23 cellular contexts compared by ENCODE assay signal in genomic region chr9:133856798-133857197, GRCh38.
DNase-seq lines count a peak whose midpoint lies in the region; ATAC-seq and TF ChIP-seq lines count a peak whose summit lies in the region.
"Had no signal": no experiment of that assay in that cellular context is flagged by ENCODE, and none has a peak within 500 bp of the region (broad histone marks: within the 10 kb centered on the region; RNA-seq: fewer than 3 reads in every experiment).

No MANE protein-coding gene starts in this region.

- H2BK120ac ChIP-seq in H9 (ENCODE audit: low read depth, low read length, poor library complexity, severe bottlenecking) (no peak overlapping the region), mesenchymal stem cell (ENCODE audit: low read depth, low read length) (no peak overlapping the region)

- H3K14ac ChIP-seq in H9 (ENCODE audit: insufficient read depth, low read length) (no peak overlapping the region), mesenchymal stem cell (ENCODE audit: low read length in 2 of 2) (no peak overlapping the region)

- no peak overlapping the region for H3K56ac ChIP-seq in H9 (ENCODE audit: insufficient read length, low read depth, low read length)

- no peaks in the 10 kb centered on the region for H3K23me2 ChIP-seq in H9 (ENCODE audit: insufficient read length, low read depth, low read length, poor library complexity, severe bottlenecking)

- H4K91ac ChIP-seq in H9 (ENCODE audit: insufficient read length, low read depth, low read length) (no peak overlapping the region), mesenchymal stem cell (ENCODE audit: low read length) (no peak overlapping the region)

- DNase-seq in H9 (no peak), mesenchymal stem cell (no peak), UCSD-AML1 (lab: John Stamatoyannopoulos, UW; ENCODE audit: unreplicated experiment) (no peak), NCI-H2081 (lab: John Stamatoyannopoulos, UW) (no peak), DMS79 treated with DMSO at 0.1 percent for 48 hours (lab: John Stamatoyannopoulos, UW) (no peak), RKO (ENCODE audit: low spot score) (no peak)
- DNase-seq: activated CD4-positive, alpha-beta T cell treated with anti-CD3 and anti-CD28 coated beads, Interleukin-2, amount 50 U/mL, for 1 hour; activated effector memory CD4-positive, alpha-beta T cell treated with Interleukin-2 at 50 U/mL for 16 hours; effector memory CD4-positive, alpha-beta T cell; EL; GOT3; naive thymus-derived CD4-positive, alpha-beta T cell; NCI-H1105; NCI-H2029; NCI-H345; NCI-H774; stimulated activated CD4-positive, alpha-beta T cell treated with anti-CD3 and anti-CD28 coated beads, Interleukin-1b, Interleukin-23, amount 100 ng/mL, for 48 hours; T-cell had no signal

- H3T11ph ChIP-seq in H9 (ENCODE audit: low read length) = no peak overlapping the region

- H3K9ac ChIP-seq in H9 (ENCODE audit: extremely low read depth, insufficient read length, low read length) (no peak overlapping the region), duodenal mucosa (ENCODE audit: low read depth in 1 of 2, low read length in 2 of 2) (peak overlapping the region in 1 of 2 donors; percentile 35), mesenchymal stem cell (ENCODE audit: low read length) (no peak overlapping the region)
- H3K9ac ChIP-seq: parathyroid adenoma had no signal

- peak overlapping the region in 2 of 3 experiments; percentile 94 to 95; a peak in 4 of 7 replicates for H3K27ac Mint-ChIP-seq in H9
- H3K27ac Mint-ChIP-seq in stimulated activated memory B cell treated with anti-CD40 and anti-IgM and Interleukin-4, amounts not matched to agents 10 μg/mL and 1 μg/mL and 100 μg/mL, for 72 hours = peak overlapping the region; percentile 44
- H3K27ac Mint-ChIP-seq: T-cell had no signal

- H4K8ac ChIP-seq in H9 (replicated peaks; ENCODE audit: insufficient read length, low read depth, low read length) (no peak overlapping the region), mesenchymal stem cell (ENCODE audit: low read length) (no peak overlapping the region)

- no peaks in the 10 kb centered on the region for H3K79me1 ChIP-seq in H9 (ENCODE audit: insufficient read depth, low read depth, low read length, poor library complexity, severe bottlenecking)
- peaks cover 58% of the 10 kb centered on the region for H3K79me1 ChIP-seq in mesenchymal stem cell (replicated peaks; ENCODE audit: low read length, poor library complexity, severe bottlenecking)

- H3K4me1 ChIP-seq in H9 (ENCODE audit: insufficient read depth, low read length) (no peaks in the 10 kb centered on the region), duodenal mucosa (ENCODE audit: control insufficient read depth in 1 of 2, insufficient read depth in 2 of 2, low read length in 2 of 2) (peaks cover 19 to 28% of the 10 kb centered on the region in 2 donors), mesenchymal stem cell (ENCODE audit: control insufficient read depth, insufficient read depth, low read depth, low read length) (peaks cover 42% of the 10 kb centered on the region)
- H3K4me1 ChIP-seq: gastroesophageal sphincter, parathyroid adenoma had no signal

- no peak overlapping the region for H4K5ac ChIP-seq in H9 (ENCODE audit: insufficient read length, low read depth, low read length)

- H2BK20ac ChIP-seq in H9 (ENCODE audit: low read depth, low read length, poor library complexity, severe bottlenecking) = no peak overlapping the region

- no peak overlapping the region for H2BK12ac ChIP-seq in H9 (ENCODE audit: insufficient read length, low read depth, low read length)
- H2BK12ac ChIP-seq in mesenchymal stem cell (ENCODE audit: low read length in 2 of 2) = no peak overlapping the region

- H2AFZ ChIP-seq in H9 (ENCODE audit: low read length) (no peak overlapping the region), mesenchymal stem cell (ENCODE audit: low read depth, low read length) (no peak overlapping the region)
- H2AFZ ChIP-seq: parathyroid adenoma had no signal

- no peak overlapping the region for H3K4ac ChIP-seq in H9 (ENCODE audit: low read depth, low read length)
- no peak overlapping the region for H3K4ac ChIP-seq in mesenchymal stem cell (ENCODE audit: low read depth in 1 of 2, low read length in 2 of 2)

- H2BK5ac ChIP-seq in H9 (ENCODE audit: insufficient read length, low read length) = no peak overlapping the region
- H2BK5ac ChIP-seq in mesenchymal stem cell (ENCODE audit: low read depth, low read length, poor library complexity, severe bottlenecking) = no peak overlapping the region

- H3K27me3 ChIP-seq in H9 (ENCODE audit: insufficient read depth, low read length) (no peaks in the 10 kb centered on the region), duodenal mucosa (ENCODE audit: control insufficient read depth in 1 of 2, insufficient read depth in 2 of 2, low read length in 2 of 2) (no peaks in the 10 kb centered on the region), mesenchymal stem cell (ENCODE audit: control insufficient read depth in 1 of 2, insufficient read depth in 1 of 2, low read length in 2 of 2) (no peaks in the 10 kb centered on the region)
- H3K27me3 ChIP-seq: gastroesophageal sphincter had no signal

- TF ChIP-seq CTCF in H9 (conservative IDR thresholded peaks at IDR 0.05) = no peak

- no peaks in the 10 kb centered on the region; the same call in 1 of the 2 replicates for H3K27me3 Mint-ChIP-seq in H9 (ENCODE audit: low read depth)
- H3K27me3 Mint-ChIP-seq in stimulated activated memory B cell treated with anti-CD40 and anti-IgM and Interleukin-4, amounts not matched to agents 10 μg/mL and 1 μg/mL and 100 μg/mL, for 72 hours = no peaks in the 10 kb centered on the region
- H3K27me3 Mint-ChIP-seq: naive thymus-derived CD4-positive, alpha-beta T cell; T-cell had no signal

- peaks cover 7 to 28% (median 24%) of the 10 kb centered on the region in 3 experiments; a peak in 6 of 7 replicates for H3K36me3 Mint-ChIP-seq in H9 (ENCODE audit: insufficient read depth in 1 of 3, low read depth in 3 of 3)
- H3K36me3 Mint-ChIP-seq in stimulated activated memory B cell treated with anti-CD40 and anti-IgM and Interleukin-4, amounts not matched to agents 10 μg/mL and 1 μg/mL and 100 μg/mL, for 72 hours = peaks cover 73% of the 10 kb centered on the region
- H3K36me3 Mint-ChIP-seq: naive thymus-derived CD4-positive, alpha-beta T cell; T-cell had no signal

- H3K4me1 Mint-ChIP-seq in H9 = peaks cover 19 to 22% of the 10 kb centered on the region in 2 experiments
- peaks cover 57% of the 10 kb centered on the region for H3K4me1 Mint-ChIP-seq in stimulated activated memory B cell treated with anti-CD40 and anti-IgM and Interleukin-4, amounts not matched to agents 10 μg/mL and 1 μg/mL and 100 μg/mL, for 72 hours
- H3K4me1 Mint-ChIP-seq: T-cell had no signal

- H3K4me3 ChIP-seq in duodenal mucosa (ENCODE audit: low read depth in 1 of 2, low read length in 2 of 2) = no peak overlapping the region
- no peak overlapping the region for H3K4me3 ChIP-seq in mesenchymal stem cell (ENCODE audit: insufficient read depth in 1 of 2, low read depth in 1 of 2, low read length in 2 of 2)
- H3K4me3 ChIP-seq: gastroesophageal sphincter had no signal

- no peaks in the 10 kb centered on the region for H4K20me1 ChIP-seq in H9 (ENCODE audit: control insufficient read depth, insufficient read depth, insufficient read length)

- peaks cover 0 to 18% of the 10 kb centered on the region in 2 donors for H3K36me3 ChIP-seq in duodenal mucosa (ENCODE audit: control insufficient read depth in 1 of 2, insufficient read depth in 2 of 2, low read length in 2 of 2)
- peaks cover 6 to 70% of the 10 kb centered on the region in 2 experiments for H3K36me3 ChIP-seq in mesenchymal stem cell (ENCODE audit: control insufficient read depth in 1 of 2, insufficient read depth in 2 of 2, low read depth in 1 of 2, low read length in 2 of 2)

- H3K18ac ChIP-seq in H9 (ENCODE audit: insufficient read length, low read depth, low read length) = no peak overlapping the region
- no peak overlapping the region for H3K18ac ChIP-seq in mesenchymal stem cell (ENCODE audit: low read depth in 1 of 2, low read length in 2 of 2)

- H3K4me3 Mint-ChIP-seq in H9 = no peak overlapping the region
- H3K4me3 Mint-ChIP-seq in stimulated activated memory B cell treated with anti-CD40 and anti-IgM and Interleukin-4, amounts not matched to agents 10 μg/mL and 1 μg/mL and 100 μg/mL, for 72 hours = no peak overlapping the region
- H3K4me3 Mint-ChIP-seq: naive thymus-derived CD4-positive, alpha-beta T cell; T-cell had no signal

- peaks cover 0 to 2% of the 10 kb centered on the region in 2 experiments; a peak in 1 of 5 replicates for H3K9me3 Mint-ChIP-seq in H9
- H3K9me3 Mint-ChIP-seq in stimulated activated memory B cell treated with anti-CD40 and anti-IgM and Interleukin-4, amounts not matched to agents 10 μg/mL and 1 μg/mL and 100 μg/mL, for 72 hours = peaks cover 4% of the 10 kb centered on the region
- H3K9me3 Mint-ChIP-seq: naive thymus-derived CD4-positive, alpha-beta T cell; T-cell had no signal

- H3K4me2 ChIP-seq in H9 (ENCODE audit: insufficient read depth, insufficient read length, low read length) (no peak overlapping the region), mesenchymal stem cell (ENCODE audit: low read length, poor library complexity, severe bottlenecking) (no peak overlapping the region)

- no peak overlapping the region for H2BK15ac ChIP-seq in H9 (ENCODE audit: low read depth, low read length)
- H2BK15ac ChIP-seq in mesenchymal stem cell (ENCODE audit: low read depth, poor library complexity, severe bottlenecking) = no peak overlapping the region

- H2AK5ac ChIP-seq in H9 (ENCODE audit: insufficient read length, low read length) = no peak overlapping the region
- peak overlapping the region; percentile 17 for H2AK5ac ChIP-seq in mesenchymal stem cell (ENCODE audit: low read length, severe bottlenecking)

- H3K27ac ChIP-seq in H9 (ENCODE audit: insufficient read length, low read depth, low read length) (no peak overlapping the region), duodenal mucosa (ENCODE audit: low read depth, low read length) (peak overlapping the region; percentile 79), mesenchymal stem cell (ENCODE audit: low read length, poor library complexity, severe bottlenecking) (no peak overlapping the region)

- ATAC-seq in stimulated activated memory B cell treated with anti-CD40 and anti-IgM and Interleukin-4, amounts not matched to agents 10 μg/mL and 1 μg/mL and 100 μg/mL, for 72 hours = no peak
- ATAC-seq: esophagus mucosa, T-cell had no signal

- H3K23ac ChIP-seq in H9 (ENCODE audit: insufficient read length, low read depth, low read length) = no peak overlapping the region
- H3K23ac ChIP-seq in mesenchymal stem cell (ENCODE audit: low read length in 2 of 2) = no peak overlapping the region

- WGBS in H9 (ENCODE audit: extremely low coverage, insufficient read length, low lambda C conversion rate) = no CpG with 5 or more reads among the region's 12 CpGs
- WGBS in mesenchymal stem cell = over 99% methylated on average over 12 of the region's 12 CpGs

- H3K9me3 ChIP-seq in H9 (ENCODE audit: control insufficient read depth, low read depth, low read length) = no peaks in the 10 kb centered on the region
- no peaks in the 10 kb centered on the region for H3K9me3 ChIP-seq in duodenal mucosa (ENCODE audit: control insufficient read depth in 1 of 2, low read length in 2 of 2)
- H3K9me3 ChIP-seq in mesenchymal stem cell (ENCODE audit: control insufficient read depth, low read length) = no peaks in the 10 kb centered on the region
- H3K9me3 ChIP-seq: gastroesophageal sphincter had no signal

- no peaks in the 10 kb centered on the region; the same call in 1 of the 2 replicates for H3K79me2 ChIP-seq in H9 (ENCODE audit: insufficient read depth, low read length)
- H3K79me2 ChIP-seq: parathyroid adenoma had no signal
